Comparison of ENCODE assay signal across 24 cellular contexts in the genomic region with DNA sequence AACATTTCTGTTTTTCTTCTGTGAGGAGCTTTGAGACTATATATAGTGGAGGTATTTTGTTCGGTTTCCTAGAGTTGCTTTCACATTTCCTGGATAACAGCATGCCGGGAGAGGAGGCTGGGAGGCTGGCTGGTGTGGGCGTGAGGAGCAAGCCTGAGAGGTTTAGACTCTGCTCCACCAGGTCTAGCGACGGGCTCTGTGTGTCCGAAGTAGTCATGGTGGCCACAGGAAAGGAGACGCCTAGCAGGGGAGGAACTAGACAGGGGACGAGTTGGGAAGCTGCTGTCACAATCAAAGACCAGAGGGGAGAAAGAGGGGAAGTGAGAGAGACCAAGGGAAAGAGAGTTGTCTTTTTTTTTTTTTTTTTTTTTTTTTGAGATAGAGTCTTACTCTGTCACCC. TPM values are rescaled to one million over a fixed set of nuclear protein-coding genes. Genes with fewer than 3 reads are reported as not detected.
DNase-seq lines count a peak whose midpoint lies in the region; ATAC-seq and TF ChIP-seq lines count a peak whose summit lies in the region.
"Had no signal": no experiment of that assay in that cellular context is flagged by ENCODE, and none has a peak within 500 bp of the region (broad histone marks: within the 10 kb centered on the region; RNA-seq: fewer than 3 reads in every experiment).

No MANE protein-coding gene starts in this region.

- H3K4me3 ChIP-seq in NB4 (ENCODE audit: low read depth, low read length) (no peak overlapping the region), mucosa of descending colon (no peak overlapping the region)
- H3K4me3 ChIP-seq: esophagus squamous epithelium had no signal

- H3K9me3 Mint-ChIP-seq in MCF 10A (ENCODE audit: unreplicated experiment), result no peaks in the 10 kb centered on the region
- H3K9me3 Mint-ChIP-seq: CD8-positive, alpha-beta T cell; T-helper 2 cell treated with Interferon-gamma antibody and Interleukin-4, amounts not matched to agents 5 μg/mL and 100 μg/mL, for 36 hours had no signal

- H3K4me3 Mint-ChIP-seq in MCF 10A (ENCODE audit: unreplicated experiment), result no peak overlapping the region
- H3K4me3 Mint-ChIP-seq: CD8-positive, alpha-beta T cell; HFFc6; T-helper 2 cell treated with Interferon-gamma antibody and Interleukin-4, amounts not matched to agents 5 μg/mL and 100 μg/mL, for 36 hours had no signal

- ATAC-seq in mucosa of descending colon (peak; percentile 27), HG03135 (IDR thresholded peaks at IDR 0.05; ENCODE audit: unreplicated experiment) (no peak)
- ATAC-seq: CD8-positive, alpha-beta T cell had no signal

- intact Hi-C loops in mucosa of descending colon (cut with DNase I, micrococcal nuclease), result no loop called here
- intact Hi-C loops in MCF 10A (cut with micrococcal nuclease), result no loop called here

- no TSS peak for BruUV-seq in MCF 10A (replicated peaks; lab: Mats Ljungman, UMichigan)

- no peak for TF ChIP-seq CTCF in NB4 (IDR thresholded peaks at IDR 0.05; ENCODE audit: low read depth, low read length)
- no peak for TF ChIP-seq CTCF in mucosa of descending colon (IDR thresholded peaks at IDR 0.05)
- TF ChIP-seq CTCF in MCF 10A (IDR thresholded peaks at IDR 0.05; ENCODE audit: unreplicated experiment), result no peak

- no peak overlapping the region for H3K27ac Mint-ChIP-seq in MCF 10A (ENCODE audit: low read depth, unreplicated experiment)
- H3K27ac Mint-ChIP-seq: CD8-positive, alpha-beta T cell; HFFc6; T-helper 2 cell treated with Interferon-gamma antibody and Interleukin-4, amounts not matched to agents 5 μg/mL and 100 μg/mL, for 36 hours had no signal

- CTCF ChIA-PET in MCF 10A (lab: Yijun Ruan, JAX), result interaction anchor here (7.4 kb wide), 1 partner anchor 20 kb away, joined by 55 read pairs; a partner anchor contains a TSS

- H3K36me3 Mint-ChIP-seq in MCF 10A (ENCODE audit: insufficient read depth, unreplicated experiment), result no peaks in the 10 kb centered on the region
- H3K36me3 Mint-ChIP-seq: CD8-positive, alpha-beta T cell had no signal

- H3K9me3 ChIP-seq in mucosa of descending colon, result no peaks in the 10 kb centered on the region
- H3K9me3 ChIP-seq: esophagus squamous epithelium had no signal

- H3K4me1 Mint-ChIP-seq in MCF 10A (ENCODE audit: insufficient read depth, unreplicated experiment), result peaks cover 11% of the 10 kb centered on the region

- H3K4me1 ChIP-seq in mucosa of descending colon (ENCODE audit: low read depth), result no peaks in the 10 kb centered on the region

- DNase-seq in AML-193 (lab: John Stamatoyannopoulos, UW), result peak; percentile 13 to 37
- peak; percentile 65 for DNase-seq in NB4 (ENCODE audit: low read depth)
- DNase-seq in dermis blood vessel endothelial cell, result peak; percentile 69
- no peak for DNase-seq in mucosa of descending colon
- no peak for DNase-seq in activated CD4-positive, alpha-beta T cell treated with anti-CD3 and anti-CD28 coated beads for 48 hours
- DNase-seq in MCF 10A (ENCODE audit: unreplicated experiment), result no peak
- DNase-seq in HuH-7.5 (ENCODE audit: low spot score), result no peak
- DNase-seq: activated CD4-positive, CD25-positive, alpha-beta regulatory T cell treated with anti-CD3 and anti-CD28 coated beads, Interleukin-2, amount 50 U/mL, for 72 hours; activated CD8-positive, alpha-beta memory T cell treated with anti-CD3 and anti-CD28 coated beads, Interleukin-2, amount 50 U/mL, for 4 hours; activated naive CD4-positive, alpha-beta T cell treated with Interleukin-2 at 50 U/mL for 16 hours; CD8-positive, alpha-beta T cell; DND-41; esophagus squamous epithelium; HFFc6; kidney; NCI-H1105 treated with DMSO at 0.1 percent for 48 hours; NCI-H2227 treated with DMSO at 0.1 percent for 48 hours; stimulated activated CD4-positive, alpha-beta T cell treated with anti-CD3 and anti-CD28 coated beads, Interleukin-12 subunit alpha, Interleukin-12 subunit beta, amount 100 ng/mL, for 4 hours; stimulated activated naive CD4-positive, alpha-beta T cell treated with Interleukin-2 at 50 U/mL for 16 hours had no signal

- TF ChIP-seq POLR2A in NB4 (IDR thresholded peaks at IDR 0.05; ENCODE audit: extremely low read depth, insufficient read length), result no peak

- POLR2A ChIA-PET in MCF 10A (lab: Yijun Ruan, JAX), result no interaction called here

- no peaks in the 10 kb centered on the region for H3K36me3 ChIP-seq in mucosa of descending colon (ENCODE audit: low read depth)
- H3K36me3 ChIP-seq: esophagus squamous epithelium had no signal

- no peaks in the 10 kb centered on the region for H3K27me3 Mint-ChIP-seq in MCF 10A (ENCODE audit: insufficient read depth, unreplicated experiment)

RNA-seq across cellular contexts. Expression of a gene that starts 19.6 kb away (rescaled TPM):
- 178 and 216 TPM in 2 replicates for total RNA-seq in dermis blood vessel endothelial cell
- total RNA-seq in mucosa of descending colon, result 10 to 100 TPM; 28.8 to 33.6 (median 32.5) TPM
- 21.8 and 34.6 TPM in 2 replicates for total RNA-seq in MCF 10A (2022)

RNA-seq across cellular contexts. Expression of a gene that starts 33.7 kb away (rescaled TPM):
- total RNA-seq in dermis blood vessel endothelial cell (0.19 TPM in 1 of 2 replicates, not detected in the other), mucosa of descending colon (100 to 1,000 TPM in 2 of 3 donors, 10 to 100 TPM in 1; 62.3 to 176 (median 121) TPM), MCF 10A (2022) (not detected in 2 replicates)
- total RNA-seq: A673; CD8-positive, alpha-beta T cell; esophagus squamous epithelium; HFFc6; posterior vena cava; ureter had no signal

Comparison
In these comparisons a context has a peak if more than half of its experiments do, and no peak if none do; other contexts are left out.
1. DNase-seq: peak in AML-193 (2 of 2), NB4 (single experiment) and dermis blood vessel endothelial cell (single experiment); none in mucosa of descending colon (0 of 3), activated CD4-positive, alpha-beta T cell treated with anti-CD3 and anti-CD28 coated beads for 48 hours (single experiment), MCF 10A (single experiment) and HuH-7.5 (single experiment).
2. RNA of a gene that starts 33.7 kb away (total RNA-seq): 62.3 to 176 TPM in mucosa of descending colon; 0.19 TPM in dermis blood vessel endothelial cell and not detected in MCF 10A; every median in the first group is over 10 times any median in the second.